In genomic region chr7:40676220-40676619, GRCh38 we compare ENCODE assay signal across 33 cellular contexts.
"Had no signal": no experiment of that assay in that cellular context is flagged by ENCODE, and none has a peak within 500 bp of the region (broad histone marks: within the 10 kb centered on the region; RNA-seq: fewer than 3 reads in every experiment).

No MANE protein-coding gene starts in this region.

- H3K9me3 Mint-ChIP-seq: activated naive CD4-positive, alpha-beta T cell treated with anti-CD3 and anti-CD28 coated beads, Interleukin-2, amount 10 ng/mL, durations not matched to agents 7 days and 5 days; activated naive CD8-positive, alpha-beta T cell treated with anti-CD3 and anti-CD28 coated beads, Interleukin-2, amount 50 U/mL, for 24 hours had no signal

- H3K4me1 ChIP-seq: Peyer's patch, SJCRH30 had no signal

- H3K4me1 Mint-ChIP-seq: central memory CD8-positive, alpha-beta T cell had no signal

- H3K4me3 ChIP-seq: cardiac muscle cell, MG63, Peyer's patch, SJCRH30, SK-N-MC had no signal

- ATAC-seq: activated CD4-positive, alpha-beta T cell treated with anti-CD3 and anti-CD28 coated beads for 36 hours; activated CD4-positive, CD25-positive, alpha-beta regulatory T cell treated with anti-CD3 and anti-CD28 coated beads, Interleukin-2, amount 50 U/mL, for 24 hours; activated naive CD8-positive, alpha-beta T cell treated with anti-CD3 and anti-CD28 coated beads, Interleukin-2, amount 50 U/mL, for 24 hours; WTC11 had no signal

- H3K36me3 Mint-ChIP-seq: activated naive CD4-positive, alpha-beta T cell treated with anti-CD3 and anti-CD28 coated beads, Interleukin-2, amount 10 ng/mL, durations not matched to agents 7 days and 5 days; WTC11 had no signal

- H3K4me2 ChIP-seq: KMS-11 had no signal

- DNase-seq: activated CD4-positive, alpha-beta T cell treated with anti-CD3 and anti-CD28 coated beads for 36 hours; activated CD4-positive, alpha-beta T cell treated with anti-CD3 and anti-CD28 coated beads, Interleukin-2, amount 10 ng/mL, durations not matched to agents 7 days and 5 days; activated CD4-positive, alpha-beta T cell treated with anti-CD3 and anti-CD28 coated beads, Interleukin-2, amount 50 U/mL, for 48 hours; activated CD8-positive, alpha-beta memory T cell treated with anti-CD3 and anti-CD28 coated beads, Interleukin-2, amount 50 U/mL, for 48 hours; activated effector memory CD4-positive, alpha-beta T cell treated with Interleukin-2 at 50 U/mL for 16 hours; activated naive CD4-positive, alpha-beta T cell treated with anti-CD3 and anti-CD28 coated beads, Interleukin-2, amount 10 ng/mL, durations not matched to agents 7 days and 5 days; activated naive CD8-positive, alpha-beta T cell treated with anti-CD3 and anti-CD28 coated beads, Interleukin-2, amount 50 U/mL, for 24 hours; activated T-cell treated with anti-CD3 and anti-CD28 coated beads, Interleukin-2, amount 50 U/mL, for 48 hours; amniotic stem cell; aorta; brain microvascular endothelial cell; MG63; NCI-H1048; NCI-H1105 treated with DMSO at 0.1 percent for 48 hours; NCI-H1436; NCI-H1694; NCI-H1930; NCI-H2081 treated with DMSO at 0.1 percent for 48 hours; NCI-H226; NCI-H446 treated with DMSO at 0.1 percent for 48 hours; NCI-H524 treated with DMSO at 0.1 percent for 48 hours; Peyer's patch; Right ventricle myocardium superior; SJCRH30; T1000 had no signal

- H3K27me3 Mint-ChIP-seq: activated CD4-positive, alpha-beta T cell treated with anti-CD3 and anti-CD28 coated beads for 36 hours; activated naive CD4-positive, alpha-beta T cell treated with anti-CD3 and anti-CD28 coated beads, Interleukin-2, amount 10 ng/mL, durations not matched to agents 7 days and 5 days; central memory CD8-positive, alpha-beta T cell had no signal

- H3K27ac ChIP-seq: brain microvascular endothelial cell, cardiac muscle cell, KMS-11, Peyer's patch, RWPE1, SJCRH30, SK-N-MC had no signal

- H3K4me3 Mint-ChIP-seq: activated CD4-positive, alpha-beta T cell treated with anti-CD3 and anti-CD28 coated beads for 36 hours; activated CD4-positive, alpha-beta T cell treated with anti-CD3 and anti-CD28 coated beads, Interleukin-2, amount 10 ng/mL, durations not matched to agents 7 days and 5 days; activated naive CD4-positive, alpha-beta T cell treated with anti-CD3 and anti-CD28 coated beads, Interleukin-2, amount 10 ng/mL, durations not matched to agents 7 days and 5 days; activated naive CD8-positive, alpha-beta T cell; activated naive CD8-positive, alpha-beta T cell treated with anti-CD3 and anti-CD28 coated beads, Interleukin-2, amount 50 U/mL, for 24 hours; central memory CD8-positive, alpha-beta T cell; WTC11 had no signal

- H3K27me3 ChIP-seq: brain microvascular endothelial cell, cardiac muscle cell, MG63, Peyer's patch had no signal

- H3K27ac Mint-ChIP-seq: activated CD4-positive, alpha-beta T cell treated with anti-CD3 and anti-CD28 coated beads for 36 hours; activated CD4-positive, alpha-beta T cell treated with anti-CD3 and anti-CD28 coated beads, Interleukin-2, amount 10 ng/mL, durations not matched to agents 7 days and 5 days; activated naive CD4-positive, alpha-beta T cell treated with anti-CD3 and anti-CD28 coated beads, Interleukin-2, amount 10 ng/mL, durations not matched to agents 7 days and 5 days; activated naive CD8-positive, alpha-beta T cell; activated naive CD8-positive, alpha-beta T cell treated with anti-CD3 and anti-CD28 coated beads, Interleukin-2, amount 50 U/mL, for 24 hours; WTC11 had no signal

- H3K9me3 ChIP-seq: MG63, Peyer's patch, SJCRH30 had no signal

- H3K9ac ChIP-seq: KMS-11 had no signal

- H3K36me3 ChIP-seq: brain microvascular endothelial cell, cardiac muscle cell, MG63, Peyer's patch, SJCRH30 had no signal
